In the genomic region with DNA sequence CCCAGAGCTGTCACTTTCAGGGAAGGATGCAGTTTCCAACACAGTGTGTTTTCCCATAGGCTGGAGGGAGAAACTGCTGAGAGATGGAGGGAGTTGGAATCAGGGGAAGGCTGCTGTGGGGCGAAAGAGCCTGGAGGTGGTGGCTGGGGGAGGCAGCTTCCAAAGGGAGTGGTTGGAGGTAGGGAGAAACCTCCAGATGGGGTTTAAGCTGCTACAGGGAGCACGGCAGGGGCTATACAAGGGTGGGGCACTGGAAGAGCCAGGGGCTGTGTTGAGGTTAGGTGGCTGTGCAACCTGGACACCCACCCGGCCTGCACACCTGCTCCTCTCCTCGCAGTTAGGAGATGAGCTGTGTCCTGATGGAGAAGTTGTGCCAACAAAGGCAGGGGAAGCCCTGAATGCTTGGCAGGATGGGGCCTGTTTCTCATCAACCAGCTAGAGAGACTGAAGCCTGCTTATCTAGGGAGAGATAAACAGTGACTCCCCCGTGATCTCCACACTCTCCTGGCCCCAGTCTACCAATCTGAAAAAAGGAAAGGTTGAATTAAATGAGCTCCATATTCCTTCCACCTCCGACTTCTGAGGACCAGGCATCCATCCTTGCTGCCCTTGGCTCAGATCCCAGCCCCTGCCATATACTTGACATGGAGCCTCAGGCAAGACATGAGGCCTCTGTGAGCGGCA, we compare ENCODE assay signal across 1 cellular context.
TF ChIP-seq lines count a peak whose summit lies in the region.

No MANE protein-coding gene starts in this region.

TF ChIP-seq in SK-N-SH treated with all-trans-retinoic acid at 6 μM for 48 hours, 23 proteins besides CTCF, POLR2A, EP300 and RAD21 (continued from another document):
- TF ChIP-seq TCF4 (CRISPR knock-in tag; IDR thresholded peaks at IDR 0.05; ENCODE audit: borderline replicate concordance) = no peak
- no peak for TF ChIP-seq RARB (CRISPR knock-in tag; IDR thresholded peaks at IDR 0.05)
- TF ChIP-seq GLIS3 (CRISPR knock-in tag; IDR thresholded peaks at IDR 0.05) = no peak
- TF ChIP-seq ARNTL (CRISPR knock-in tag; IDR thresholded peaks at IDR 0.05; ENCODE audit: borderline replicate concordance, low read depth) = no peak
- no peak for TF ChIP-seq TOX (CRISPR knock-in tag; IDR thresholded peaks at IDR 0.05; ENCODE audit: borderline replicate concordance)
- no peak for TF ChIP-seq ISL1 (CRISPR knock-in tag; IDR thresholded peaks at IDR 0.05)
- no peak for TF ChIP-seq ZNF565 (CRISPR knock-in tag; conservative IDR thresholded peaks at IDR 0.05; ENCODE audit: low read depth)
- TF ChIP-seq BACH2 (CRISPR knock-in tag; IDR thresholded peaks at IDR 0.05; ENCODE audit: borderline replicate concordance) = no peak
- TF ChIP-seq ZC3H10 (CRISPR knock-in tag; IDR thresholded peaks at IDR 0.05) = no peak
- TF ChIP-seq ZNF8 (CRISPR knock-in tag; IDR thresholded peaks at IDR 0.05) = no peak
- TF ChIP-seq OSR1 (CRISPR knock-in tag; IDR thresholded peaks at IDR 0.05) = no peak
- no peak for TF ChIP-seq ZFP3 (CRISPR knock-in tag; IDR thresholded peaks at IDR 0.05)
TF ChIP-seq in SK-N-SH treated with all-trans-retinoic acid at 6 μM for 48 hours: peak in this region for 0.
